22 cellular contexts compared by ENCODE assay signal in genomic region chr21:35349378-35350080, GRCh38.
DNase-seq lines count a peak whose midpoint lies in the region; ATAC-seq and TF ChIP-seq lines count a peak whose summit lies in the region.
"Had no signal": no experiment of that assay in that cellular context is flagged by ENCODE, and none has a peak within 500 bp of the region (broad histone marks: within the 10 kb centered on the region; RNA-seq: fewer than 3 reads in every experiment).

No MANE protein-coding gene starts in this region.

- TF ChIP-seq CTCF in osteoblast (IDR thresholded peaks at IDR 0.05; ENCODE audit: extremely low read depth, low read depth, low read length), result no peak

- no peaks in the 10 kb centered on the region; the same call in 1 of the 2 replicates for H3K9me3 ChIP-seq in MG63
- no peaks in the 10 kb centered on the region for H3K9me3 ChIP-seq in osteoblast (ENCODE audit: low read depth, low read length)
- H3K9me3 ChIP-seq: heart left ventricle, suprapubic skin had no signal

- H3K36me3 Mint-ChIP-seq in natural killer cell treated with Interleukin-12 subunit alpha and Interleukin-12 subunit beta and Interleukin-15 and Interleukin-18, amount 100 ng/mL, for 72 hours, result peaks cover 4% of the 10 kb centered on the region
- H3K36me3 Mint-ChIP-seq: CD4-positive, CD25-positive, alpha-beta regulatory T cell; memory B cell had no signal

- H3K79me2 ChIP-seq in osteoblast (ENCODE audit: insufficient read depth, low read length), result no peaks in the 10 kb centered on the region

- no peak overlapping the region for H2AFZ ChIP-seq in osteoblast (ENCODE audit: low read length)

- peaks cover 11% of the 10 kb centered on the region for H3K9me3 Mint-ChIP-seq in natural killer cell treated with Interleukin-12 subunit alpha and Interleukin-12 subunit beta and Interleukin-15 and Interleukin-18, amount 100 ng/mL, for 72 hours

- peak overlapping the region; percentile 5 for H3K4me2 ChIP-seq in osteoblast (ENCODE audit: insufficient read depth, low read length)

- peaks cover 27 to 28% of the 10 kb centered on the region in 2 donors for H3K4me1 Mint-ChIP-seq in natural killer cell treated with Interleukin-12 subunit alpha and Interleukin-12 subunit beta and Interleukin-15 and Interleukin-18, amount 100 ng/mL, for 72 hours (ENCODE audit: low read depth in 2 of 2)
- H3K4me1 Mint-ChIP-seq: CD4-positive, CD25-positive, alpha-beta regulatory T cell; memory B cell had no signal

- H3K27ac Mint-ChIP-seq in natural killer cell treated with Interleukin-12 subunit alpha and Interleukin-12 subunit beta and Interleukin-15 and Interleukin-18, amount 100 ng/mL, for 72 hours, result no peak overlapping the region
- H3K27ac Mint-ChIP-seq: activated naive CD8-positive, alpha-beta T cell treated with anti-CD3 and anti-CD28 coated beads, Interleukin-2, amount 50 U/mL, for 24 hours; CD4-positive, CD25-positive, alpha-beta regulatory T cell; memory B cell; T-helper 1 cell treated with Interleukin-12 subunit alpha and Interleukin-12 subunit beta and Interleukin-4 antibody, amounts not matched to agents 30 μg/mL and 1 μg/mL, for 36 hours had no signal

- H3K36me3 ChIP-seq in MG63 (no peaks in the 10 kb centered on the region; the same call in 1 of the 2 replicates), osteoblast (ENCODE audit: insufficient read depth, low read length) (no peaks in the 10 kb centered on the region)
- H3K36me3 ChIP-seq: heart left ventricle, suprapubic skin had no signal

- DNase-seq in AG20443 (ENCODE audit: low spot score), result peak; percentile 24
- peak; percentile 31 for DNase-seq in MG63
- peak; percentile 66 for DNase-seq in fibroblast of gingiva (ENCODE audit: low read depth)
- no peak for DNase-seq in osteoblast (ENCODE audit: insufficient read length, low spot score, missing footprints)
- DNase-seq in natural killer cell treated with Interleukin-12 subunit alpha and Interleukin-12 subunit beta and Interleukin-15 and Interleukin-18, amount 100 ng/mL, for 72 hours (ENCODE audit: low spot score), result no peak
- no peak for DNase-seq in activated CD4-positive, CD25-positive, alpha-beta regulatory T cell (lab: John Stamatoyannopoulos, UW)
- no peak for DNase-seq in DMS 273 (lab: John Stamatoyannopoulos, UW; ENCODE audit: unreplicated experiment)
- DNase-seq: ACHN; activated gamma-delta T cell; activated naive CD8-positive, alpha-beta T cell treated with anti-CD3 and anti-CD28 coated beads, Interleukin-2, amount 50 U/mL, for 24 hours; CD4-positive, CD25-positive, alpha-beta regulatory T cell; cortex of kidney; heart left ventricle; left cardiac atrium; NCI-H187; NCI-H526 treated with DMSO at 0.1 percent for 48 hours; RPMI8226; small intestine had no signal

- ATAC-seq in natural killer cell treated with Interleukin-12 subunit alpha and Interleukin-12 subunit beta and Interleukin-15 and Interleukin-18, amount 100 ng/mL, for 72 hours, result no peak
- ATAC-seq: activated naive CD8-positive, alpha-beta T cell treated with anti-CD3 and anti-CD28 coated beads, Interleukin-2, amount 50 U/mL, for 24 hours; heart left ventricle; left cardiac atrium had no signal

- peaks cover 9 to 30% of the 10 kb centered on the region in 2 donors for H3K27me3 Mint-ChIP-seq in natural killer cell treated with Interleukin-12 subunit alpha and Interleukin-12 subunit beta and Interleukin-15 and Interleukin-18, amount 100 ng/mL, for 72 hours
- H3K27me3 Mint-ChIP-seq: CD4-positive, CD25-positive, alpha-beta regulatory T cell had no signal

- no peaks in the 10 kb centered on the region for H4K20me1 ChIP-seq in osteoblast (ENCODE audit: insufficient read depth, low read length)

- H3K4me3 Mint-ChIP-seq in natural killer cell treated with Interleukin-12 subunit alpha and Interleukin-12 subunit beta and Interleukin-15 and Interleukin-18, amount 100 ng/mL, for 72 hours, result no peak overlapping the region
- H3K4me3 Mint-ChIP-seq: activated naive CD8-positive, alpha-beta T cell treated with anti-CD3 and anti-CD28 coated beads, Interleukin-2, amount 50 U/mL, for 24 hours; CD4-positive, CD25-positive, alpha-beta regulatory T cell; memory B cell; T-helper 1 cell treated with Interleukin-12 subunit alpha and Interleukin-12 subunit beta and Interleukin-4 antibody, amounts not matched to agents 30 μg/mL and 1 μg/mL, for 36 hours had no signal

- no peaks in the 10 kb centered on the region for H3K27me3 ChIP-seq in MG63
- H3K27me3 ChIP-seq in osteoblast (ENCODE audit: insufficient read depth, low read length), result no peaks in the 10 kb centered on the region
- H3K27me3 ChIP-seq: suprapubic skin had no signal

- peaks cover 27% of the 10 kb centered on the region for H3K4me1 ChIP-seq in osteoblast (ENCODE audit: insufficient read depth, low read length)

- no peak overlapping the region for H3K4me3 ChIP-seq in MG63
- no peak overlapping the region for H3K4me3 ChIP-seq in osteoblast (ENCODE audit: insufficient read depth, low read length)
- H3K4me3 ChIP-seq: heart left ventricle, SK-N-MC, suprapubic skin had no signal

- H3K27ac ChIP-seq in osteoblast (ENCODE audit: low read depth, low read length), result peak overlapping the region; percentile 24
- H3K27ac ChIP-seq: heart left ventricle, SK-N-MC, suprapubic skin had no signal

Comparison
In these comparisons a context has a peak if more than half of its experiments do, and no peak if none do; other contexts are left out.
1. DNase-seq: peak in AG20443 (single experiment), MG63 (single experiment) and fibroblast of gingiva (single experiment); none in osteoblast (single experiment), natural killer cell treated with Interleukin-12 subunit alpha and Interleukin-12 subunit beta and Interleukin-15 and Interleukin-18, amount 100 ng/mL, for 72 hours (single experiment), activated CD4-positive, CD25-positive, alpha-beta regulatory T cell (0 of 4) and DMS 273 (single experiment).